Comparison of ENCODE assay signal across 27 cellular contexts in genomic region chr2:175966839-175967238, GRCh38.
"Had no signal": no experiment of that assay in that cellular context is flagged by ENCODE, and none has a peak within 500 bp of the region (broad histone marks: within the 10 kb centered on the region; RNA-seq: fewer than 3 reads in every experiment).

No MANE protein-coding gene starts in this region.

- H3K4me1 Mint-ChIP-seq: stimulated activated memory B cell treated with anti-CD40 and anti-IgM and Interleukin-4, amounts not matched to agents 10 μg/mL and 1 μg/mL and 100 μg/mL, for 72 hours; stimulated activated naive CD8-positive, alpha-beta T cell treated with anti-CD3 and anti-CD28 coated beads, Interleukin-15, amount 100 ng/mL, for 72 hours had no signal

- H3K9me3 ChIP-seq: suprapubic skin, testis, thyroid gland, tibial artery, transverse colon, upper lobe of left lung, upper lobe of right lung, uterus, vagina had no signal

- ATAC-seq: stimulated activated effector memory CD8-positive, alpha-beta T cell treated with anti-CD3 and anti-CD28 coated beads, Interleukin-12 subunit alpha, Interleukin-12 subunit beta, amount 100 ng/mL, for 72 hours; stimulated activated memory B cell treated with anti-CD40 and anti-IgM and Interleukin-4, amounts not matched to agents 10 μg/mL and 1 μg/mL and 100 μg/mL, for 72 hours; stimulated activated naive CD8-positive, alpha-beta T cell treated with anti-CD3 and anti-CD28 coated beads, Interleukin-15, amount 100 ng/mL, for 72 hours; stimulated activated naive CD8-positive, alpha-beta T cell treated with anti-CD3 and anti-CD28 coated beads, Interleukin-15, Interleukin-2, amounts not matched to agents 100 U/mL and 50 U/mL, for 24 hours; upper lobe of right lung had no signal

- H3K27ac ChIP-seq: stomach, suprapubic skin, testis, thoracic aorta, thyroid gland, tibial artery, tibial nerve, transverse colon, upper lobe of left lung, upper lobe of right lung, uterus, vagina had no signal

- DNase-seq: stimulated activated CD4-positive, alpha-beta T cell treated with anti-CD3 and anti-CD28 coated beads, Interleukin-2, amount 100 ng/mL, for 48 hours; stimulated activated CD4-positive, alpha-beta T cell treated with anti-CD3 and anti-CD28 coated beads, Interleukin-4, amount 100 ng/mL, for 1 hour; stimulated activated CD4-positive, alpha-beta T cell treated with anti-CD3 and anti-CD28 coated beads, Interleukin-4, amount 100 ng/mL, for 24 hours; stimulated activated CD4-positive, alpha-beta T cell treated with anti-CD3 and anti-CD28 coated beads, Interleukin-4, amount 100 ng/mL, for 4 hours; stimulated activated CD8-positive, alpha-beta memory T cell treated with anti-CD3 and anti-CD28 coated beads, Interleukin-4, amount 100 ng/mL, for 48 hours; stimulated activated naive CD4-positive, alpha-beta T cell; stimulated activated naive CD4-positive, alpha-beta T cell treated with Interleukin-2 at 50 U/mL for 16 hours; stimulated activated naive CD8-positive, alpha-beta T cell treated with anti-CD3 and anti-CD28 coated beads, Interleukin-15, amount 100 ng/mL, for 72 hours; stimulated activated naive CD8-positive, alpha-beta T cell treated with anti-CD3 and anti-CD28 coated beads, Interleukin-15, Interleukin-2, amounts not matched to agents 100 U/mL and 50 U/mL, for 24 hours; stomach; substantia nigra; testis; thyroid gland; tibial artery; transverse colon; trophoblast cell; upper lobe of left lung; upper lobe of right lung; uterus had no signal

- H3K9me3 Mint-ChIP-seq: stimulated activated effector memory CD8-positive, alpha-beta T cell treated with anti-CD3 and anti-CD28 coated beads, Interleukin-12 subunit alpha, Interleukin-12 subunit beta, amount 100 ng/mL, for 72 hours; stimulated activated naive CD8-positive, alpha-beta T cell treated with anti-CD3 and anti-CD28 coated beads, Interleukin-15, amount 100 ng/mL, for 72 hours; stimulated activated naive CD8-positive, alpha-beta T cell treated with anti-CD3 and anti-CD28 coated beads, Interleukin-15, Interleukin-2, amounts not matched to agents 100 ng/mL and 50 ng/mL, for 24 hours; type B pancreatic cell had no signal

- H3K4me3 Mint-ChIP-seq: stimulated activated effector memory CD8-positive, alpha-beta T cell treated with anti-CD3 and anti-CD28 coated beads, Interleukin-12 subunit alpha, Interleukin-12 subunit beta, amount 100 ng/mL, for 72 hours; stimulated activated memory B cell treated with anti-CD40 and anti-IgM and Interleukin-4, amounts not matched to agents 10 μg/mL and 1 μg/mL and 100 μg/mL, for 72 hours; stimulated activated naive CD8-positive, alpha-beta T cell treated with anti-CD3 and anti-CD28 coated beads, Interleukin-15, amount 100 ng/mL, for 72 hours; stimulated activated naive CD8-positive, alpha-beta T cell treated with anti-CD3 and anti-CD28 coated beads, Interleukin-15, Interleukin-2, amounts not matched to agents 100 ng/mL and 50 ng/mL, for 24 hours; type B pancreatic cell had no signal

- H3K27ac Mint-ChIP-seq: stimulated activated effector memory CD8-positive, alpha-beta T cell treated with anti-CD3 and anti-CD28 coated beads, Interleukin-12 subunit alpha, Interleukin-12 subunit beta, amount 100 ng/mL, for 72 hours; stimulated activated memory B cell treated with anti-CD40 and anti-IgM and Interleukin-4, amounts not matched to agents 10 μg/mL and 1 μg/mL and 100 μg/mL, for 72 hours; stimulated activated naive CD8-positive, alpha-beta T cell treated with anti-CD3 and anti-CD28 coated beads, Interleukin-15, amount 100 ng/mL, for 72 hours; stimulated activated naive CD8-positive, alpha-beta T cell treated with anti-CD3 and anti-CD28 coated beads, Interleukin-15, Interleukin-2, amounts not matched to agents 100 ng/mL and 50 ng/mL, for 24 hours; type B pancreatic cell had no signal

- H3K27me3 Mint-ChIP-seq: stimulated activated memory B cell treated with anti-CD40 and anti-IgM and Interleukin-4, amounts not matched to agents 10 μg/mL and 1 μg/mL and 100 μg/mL, for 72 hours; stimulated activated naive CD8-positive, alpha-beta T cell treated with anti-CD3 and anti-CD28 coated beads, Interleukin-15, amount 100 ng/mL, for 72 hours; stimulated activated naive CD8-positive, alpha-beta T cell treated with anti-CD3 and anti-CD28 coated beads, Interleukin-15, Interleukin-2, amounts not matched to agents 100 ng/mL and 50 ng/mL, for 24 hours; type B pancreatic cell had no signal

- H3K4me3 ChIP-seq: stomach, suprapubic skin, testis, thoracic aorta, thyroid gland, tibial artery, tibial nerve, transverse colon, upper lobe of left lung, upper lobe of right lung, uterus, vagina had no signal

- H3K36me3 ChIP-seq: suprapubic skin, thoracic aorta, thyroid gland, upper lobe of right lung, uterus, vagina had no signal
